ENCODE assay signal across 26 cellular contexts in genomic region chr7:129162732-129163131, GRCh38. TPM values are rescaled to one million over a fixed set of nuclear protein-coding genes. Genes with fewer than 3 reads are reported as not detected.
DNase-seq lines count a peak whose midpoint lies in the region; ATAC-seq and TF ChIP-seq lines count a peak whose summit lies in the region.
"Had no signal": no experiment of that assay in that cellular context is flagged by ENCODE, and none has a peak within 500 bp of the region (broad histone marks: within the 10 kb centered on the region; RNA-seq: fewer than 3 reads in every experiment).

No MANE protein-coding gene starts in this region.

- H2BK120ac ChIP-seq in mesenchymal stem cell (ENCODE audit: low read depth, low read length), result no peak overlapping the region

- H3K36me3 Mint-ChIP-seq in CD8-positive, alpha-beta T cell, result peaks cover 21% of the 10 kb centered on the region
- peaks cover 91% of the 10 kb centered on the region for H3K36me3 Mint-ChIP-seq in activated B cell treated with CpG ODN at 0.5 μM for 24 hours (ENCODE audit: low read depth)

- CTCF ChIA-PET in CD8-positive, alpha-beta T cell (lab: Charles Lee), result interaction anchor here (0.8 to 4.0 kb wide), 10 partner anchors 10 to 215 kb away, joined by 3 to 71 read pairs (median 6); no protein-coding TSS in a partner anchor
- CTCF ChIA-PET in activated B cell treated with CpG ODN at 0.5 μM for 24 hours (lab: Charles Lee) (interaction anchor here (2.0 to 4.1 kb wide), 3 partner anchors 16 to 72 kb away, joined by 13 to 32 read pairs (median 27); no protein-coding TSS in a partner anchor), HEK293T (lab: Yijun Ruan, JAX) (interaction anchor here (0.7 to 1.8 kb wide), 3 partner anchors 10 to 56 kb away, joined by 3 to 11 read pairs (median 7); no protein-coding TSS in a partner anchor)

- no peak overlapping the region for H3K23ac ChIP-seq in mesenchymal stem cell (ENCODE audit: low read length in 2 of 2)

- H2BK12ac ChIP-seq in mesenchymal stem cell (ENCODE audit: low read length in 2 of 2), result no peak overlapping the region

- no peak for DNase-seq in CD8-positive, alpha-beta T cell
- DNase-seq in activated B cell treated with CpG ODN at 0.5 μM for 24 hours (no peak), mesenchymal stem cell (no peak), renal cortical epithelial cell (ENCODE audit: low read depth) (peak; percentile 12), left lung (no peak), HEK293T (ENCODE audit: extremely low spot score) (no peak), GM20000 (ENCODE audit: low spot score) (no peak), pons (ENCODE audit: low spot score) (no peak)
- DNase-seq: CD8-positive, alpha-beta memory T cell; DMS153; DND-41; H9; HFFc6; KG1; MG63; NCI-H1417; NCI-H1694 treated with DMSO at 0.1 percent for 48 hours; NCI-H2081; NCI-H2227 treated with DMSO at 0.1 percent for 48 hours; NCI-H526 treated with DMSO at 0.1 percent for 48 hours; OCI-M1; Peyer's patch; SHP77 treated with DMSO at 0.1 percent for 48 hours had no signal

- no peaks in the 10 kb centered on the region for H3K36me3 ChIP-seq in CD8-positive, alpha-beta T cell (ENCODE audit: insufficient read depth, low read length)
- H3K36me3 ChIP-seq in mesenchymal stem cell (ENCODE audit: control insufficient read depth in 1 of 2, insufficient read depth in 2 of 2, low read depth in 1 of 2, low read length in 2 of 2) (peaks cover 0 to 10% of the 10 kb centered on the region in 2 experiments), left lung (no peaks in the 10 kb centered on the region)
- H3K36me3 ChIP-seq: MG63, Peyer's patch had no signal

- peak overlapping the region; percentile 49 for H3K27ac Mint-ChIP-seq in CD8-positive, alpha-beta T cell
- peak overlapping the region; percentile 59 for H3K27ac Mint-ChIP-seq in activated B cell treated with CpG ODN at 0.5 μM for 24 hours
- H3K27ac Mint-ChIP-seq: CD8-positive, alpha-beta memory T cell; GM23338; H9; HFFc6 had no signal

- H2AK5ac ChIP-seq in mesenchymal stem cell (ENCODE audit: low read length, severe bottlenecking), result peak overlapping the region; percentile 5

- H2AFZ ChIP-seq in mesenchymal stem cell (ENCODE audit: low read depth, low read length), result no peak overlapping the region
- H2AFZ ChIP-seq: GM23338 had no signal

- no peaks in the 10 kb centered on the region for H3K27me3 Mint-ChIP-seq in CD8-positive, alpha-beta T cell (ENCODE audit: low read depth)
- no peaks in the 10 kb centered on the region for H3K27me3 Mint-ChIP-seq in activated B cell treated with CpG ODN at 0.5 μM for 24 hours
- H3K27me3 Mint-ChIP-seq: CD8-positive, alpha-beta memory T cell had no signal

- no peak overlapping the region for H3K14ac ChIP-seq in mesenchymal stem cell (ENCODE audit: low read length in 2 of 2)

- no peak overlapping the region for H3K4me3 Mint-ChIP-seq in CD8-positive, alpha-beta T cell
- peak overlapping the region; percentile 19 for H3K4me3 Mint-ChIP-seq in activated B cell treated with CpG ODN at 0.5 μM for 24 hours
- H3K4me3 Mint-ChIP-seq: GM23338, H9, HFFc6 had no signal

- TF ChIP-seq CTCF in CD8-positive, alpha-beta T cell (IDR thresholded peaks at IDR 0.05), result no peak
- TF ChIP-seq CTCF in activated B cell treated with CpG ODN at 0.5 μM for 24 hours (IDR thresholded peaks at IDR 0.05) (no peak), left lung (IDR thresholded peaks at IDR 0.05) (no peak), GM20000 (IDR thresholded peaks at IDR 0.05; ENCODE audit: extremely low read depth, missing control alignments) (no peak)

- no peaks in the 10 kb centered on the region for H3K27me3 ChIP-seq in CD8-positive, alpha-beta T cell (ENCODE audit: insufficient read depth, low read length)
- H3K27me3 ChIP-seq in mesenchymal stem cell (ENCODE audit: control insufficient read depth in 1 of 2, insufficient read depth in 1 of 2, low read length in 2 of 2) (peaks cover 4 to 63% of the 10 kb centered on the region in 2 experiments), left lung (peaks cover 3 to 88% of the 10 kb centered on the region in 2 donors)
- H3K27me3 ChIP-seq: MG63, Peyer's patch had no signal

- no peak overlapping the region for H2BK5ac ChIP-seq in mesenchymal stem cell (ENCODE audit: low read depth, low read length, poor library complexity, severe bottlenecking)

- H3K9ac ChIP-seq in mesenchymal stem cell (ENCODE audit: low read length), result no peak overlapping the region

- no peaks in the 10 kb centered on the region for H3K9me3 ChIP-seq in CD8-positive, alpha-beta T cell (ENCODE audit: low read length)
- H3K9me3 ChIP-seq in mesenchymal stem cell (ENCODE audit: control insufficient read depth, low read length) (no peaks in the 10 kb centered on the region), left lung (no peaks in the 10 kb centered on the region)
- H3K9me3 ChIP-seq: MG63, Peyer's patch had no signal

- 84% methylated on average over 4 of the region's 5 CpGs for WGBS in mesenchymal stem cell

- intact Hi-C loops in CD8-positive, alpha-beta T cell (cut with DNase I, micrococcal nuclease), result loop anchor here in 1 of 2 experiments (5.0 kb wide), 1 partner anchor 110 kb away; no protein-coding TSS in a partner anchor
- intact Hi-C loops in activated B cell treated with CpG ODN at 0.5 μM for 24 hours (cut with micrococcal nuclease) (no loop called here), left lung (cut with DNase I) (loop anchor here in 1 of 2 donors (5.0 kb wide), 1 partner anchor 50 kb away; no protein-coding TSS in a partner anchor)

- no peak overlapping the region for H4K8ac ChIP-seq in mesenchymal stem cell (ENCODE audit: low read length)

- H4K91ac ChIP-seq in mesenchymal stem cell (ENCODE audit: low read length), result no peak overlapping the region

- H2BK15ac ChIP-seq in mesenchymal stem cell (ENCODE audit: low read depth, poor library complexity, severe bottlenecking), result no peak overlapping the region

- H3K4me2 ChIP-seq in mesenchymal stem cell (ENCODE audit: low read length, poor library complexity, severe bottlenecking), result no peak overlapping the region
- H3K4me2 ChIP-seq: GM23338 had no signal

- no peak for ATAC-seq in CD8-positive, alpha-beta T cell
- ATAC-seq in activated B cell treated with CpG ODN at 0.5 μM for 24 hours (ENCODE audit: low read depth) (no peak), left lung (no peak)
- ATAC-seq: GM23338, HepG2 had no signal

- no peak overlapping the region for H3K4me3 ChIP-seq in CD8-positive, alpha-beta T cell (ENCODE audit: low read depth, low read length)
- H3K4me3 ChIP-seq in mesenchymal stem cell (ENCODE audit: insufficient read depth in 1 of 2, low read depth in 1 of 2, low read length in 2 of 2) (no peak overlapping the region), left lung (no peak overlapping the region)
- H3K4me3 ChIP-seq: GM23338, MG63, Peyer's patch had no signal

- no peaks in the 10 kb centered on the region for H3K4me1 ChIP-seq in CD8-positive, alpha-beta T cell (ENCODE audit: insufficient read depth, low read length)
- H3K4me1 ChIP-seq in mesenchymal stem cell (ENCODE audit: control insufficient read depth, insufficient read depth, low read depth, low read length) (peaks cover 11% of the 10 kb centered on the region), left lung (peaks cover 0 to 4% of the 10 kb centered on the region in 2 donors)
- H3K4me1 ChIP-seq: Peyer's patch had no signal

- no peak overlapping the region for H3K27ac ChIP-seq in CD8-positive, alpha-beta T cell (ENCODE audit: low read depth, low read length)
- no peak overlapping the region for H3K27ac ChIP-seq in mesenchymal stem cell (ENCODE audit: low read length, poor library complexity, severe bottlenecking)
- H3K27ac ChIP-seq in left lung, result no peak overlapping the region
- H3K27ac ChIP-seq: C4-2B, Peyer's patch had no signal

- H3K79me1 ChIP-seq in mesenchymal stem cell (replicated peaks; ENCODE audit: low read length, poor library complexity, severe bottlenecking), result no peaks in the 10 kb centered on the region

- POLR2A ChIA-PET in CD8-positive, alpha-beta T cell (lab: Charles Lee), result no interaction called here
- POLR2A ChIA-PET in activated B cell treated with CpG ODN at 0.5 μM for 24 hours (lab: Charles Lee) (interaction anchor here (0.8 to 3.2 kb wide), 6 partner anchors 13 to 224 kb away, joined by 4 to 25 read pairs (median 4); partner anchors contain the start of gene TSPAN33), HEK293T (lab: Yijun Ruan, JAX) (no interaction called here)

- H3K18ac ChIP-seq in mesenchymal stem cell (ENCODE audit: low read depth in 1 of 2, low read length in 2 of 2), result no peak overlapping the region

- H3K9me3 Mint-ChIP-seq in CD8-positive, alpha-beta T cell, result no peaks in the 10 kb centered on the region
- peaks cover 2% of the 10 kb centered on the region for H3K9me3 Mint-ChIP-seq in activated B cell treated with CpG ODN at 0.5 μM for 24 hours
- H3K9me3 Mint-ChIP-seq: CD8-positive, alpha-beta memory T cell; GM23338; H9; HFFc6 had no signal

- H3K4me1 Mint-ChIP-seq in CD8-positive, alpha-beta T cell (ENCODE audit: low read depth), result no peaks in the 10 kb centered on the region
- H3K4me1 Mint-ChIP-seq in activated B cell treated with CpG ODN at 0.5 μM for 24 hours, result peaks cover 82% of the 10 kb centered on the region
- H3K4me1 Mint-ChIP-seq: CD8-positive, alpha-beta memory T cell had no signal

- no peak overlapping the region for H3K4ac ChIP-seq in mesenchymal stem cell (ENCODE audit: low read depth in 1 of 2, low read length in 2 of 2)

TF ChIP-seq in HEK293T, 16 proteins besides CTCF, POLR2A, EP300 and RAD21:
- TF ChIP-seq SP1 (IDR thresholded peaks at IDR 0.05), result no peak
- TF ChIP-seq BHLHE40 (IDR thresholded peaks at IDR 0.05; ENCODE audit: borderline replicate concordance), result no peak

RNA-seq across cellular contexts. Expression of gene TSPAN33, which starts 18.2 kb away (rescaled TPM):
- 1 to 10 TPM; 4.7 to 5.6 TPM for total RNA-seq in CD8-positive, alpha-beta T cell
- total RNA-seq in activated B cell treated with CpG ODN at 0.5 μM for 24 hours, result 332 and 341 TPM in 2 replicates
- 0.43 TPM for polyA plus RNA-seq in mesenchymal stem cell (2013, experiment 1 of 2)
- 0.40 TPM for polyA plus RNA-seq in mesenchymal stem cell (2013, experiment 2 of 2)
- total RNA-seq in renal cortical epithelial cell, result 12.0 and 22.7 TPM in 2 replicates
- total RNA-seq in left lung, result 1 to 10 TPM; 2.3 to 4.5 TPM

RNA-seq across cellular contexts. Expression of gene SMO, which starts 25.7 kb away (rescaled TPM):
- total RNA-seq in CD8-positive, alpha-beta T cell, result not detected
- total RNA-seq in activated B cell treated with CpG ODN at 0.5 μM for 24 hours (0.66 and 1.8 TPM in 2 replicates), renal cortical epithelial cell (6.3 and 26.0 TPM in 2 replicates), left lung (10 to 100 TPM in 1 of 2 donors, 1 to 10 TPM in 1; 5.1 to 14.7 TPM)
- 12.2 TPM for polyA plus RNA-seq in mesenchymal stem cell (2013, experiment 1 of 2)
- polyA plus RNA-seq in mesenchymal stem cell (2013, experiment 2 of 2), result 12.1 TPM
- polyA plus RNA-seq: CD8-positive, alpha-beta memory T cell had no signal

Comparison
In these comparisons a context has a peak if more than half of its experiments do, and no peak if none do; other contexts are left out.
1. RNA of gene TSPAN33, which starts 18.2 kb away (total RNA-seq): 332 to 341 TPM in activated B cell treated with CpG ODN at 0.5 μM for 24 hours; 12.0 to 22.7 TPM in renal cortical epithelial cell, 4.7 to 5.6 TPM in CD8-positive, alpha-beta T cell and 2.3 to 4.5 TPM in left lung; every median in the first group is over 10 times any median in the second.